Comparison of ENCODE assay signal across 20 cellular contexts in genomic region chr19:30564551-30565011, GRCh38.
DNase-seq lines count a peak whose midpoint lies in the region; ATAC-seq lines count a peak whose summit lies in the region.
"Had no signal": no experiment of that assay in that cellular context is flagged by ENCODE, and none has a peak within 500 bp of the region (broad histone marks: within the 10 kb centered on the region; RNA-seq: fewer than 3 reads in every experiment).

No MANE protein-coding gene starts in this region.

- DNase-seq in C1 segment of cervical spinal cord (lab: John Stamatoyannopoulos, UW) (peak in 9 of 14 donors; percentile 10 to 76 (median 32)), NCI-H2171 (lab: John Stamatoyannopoulos, UW) (peak; percentile 32), globus pallidus (ENCODE audit: low spot score) (peak; percentile 89), middle frontal gyrus (ENCODE audit: extremely low spot score, low spot score) (peak; percentile 44)
- no peak for DNase-seq in activated CD4-positive, alpha-beta T cell treated with anti-CD3 and anti-CD28 coated beads, Interleukin-2, amount 50 U/mL, for 1 hour
- DNase-seq: activated CD4-positive, alpha-beta T cell treated with anti-CD3 and anti-CD28 coated beads, Interleukin-2, amount 10 ng/mL, durations not matched to agents 24 days and 14 days; activated CD8-positive, alpha-beta memory T cell treated with anti-CD3 and anti-CD28 coated beads, Interleukin-2, amount 10 ng/mL, durations not matched to agents 7 days and 5 days; activated naive CD4-positive, alpha-beta T cell treated with anti-CD3 and anti-CD28 coated beads, Interleukin-2, amount 10 ng/mL, durations not matched to agents 7 days and 5 days; amniotic stem cell; gastrocnemius medialis; GM23248; NCI-H524 treated with DMSO at 0.1 percent for 48 hours; occipital lobe; retina; RPMI8226; T-helper 17 cell had no signal

- ATAC-seq in HG03565 (IDR thresholded peaks at IDR 0.05; ENCODE audit: unreplicated experiment) (no peak), HG03045 (IDR thresholded peaks at IDR 0.05; ENCODE audit: unreplicated experiment) (no peak), GM19023 (IDR thresholded peaks at IDR 0.05; ENCODE audit: unreplicated experiment) (no peak)
- ATAC-seq: activated CD8-positive, alpha-beta memory T cell treated with anti-CD3 and anti-CD28 coated beads, Interleukin-2, amount 10 ng/mL, durations not matched to agents 7 days and 5 days; esophagus mucosa; gastrocnemius medialis; T-helper 17 cell had no signal
